ENCODE assay signal across 21 cellular contexts in genomic region chrX:1932231-1932630, GRCh38.
A peak's percentile ranks its signal among the peaks of the same experiment; 100 is the strongest.
DNase-seq lines count a peak whose midpoint lies in the region; FAIRE-seq and TF ChIP-seq lines count a peak whose summit lies in the region.
"Had no signal": no experiment of that assay in that cellular context is flagged by ENCODE, and none has a peak within 500 bp of the region (broad histone marks: within the 10 kb centered on the region; RNA-seq: fewer than 3 reads in every experiment).

No MANE protein-coding gene starts in this region.

- H3K4me3 ChIP-seq in choroid plexus epithelial cell (ENCODE audit: low read depth, low read length), result no peak overlapping the region
- no peak overlapping the region for H3K4me3 ChIP-seq in coronary artery
- H3K4me3 ChIP-seq in tibial nerve, result no peak overlapping the region
- H3K4me3 ChIP-seq: colonic mucosa, right lobe of liver had no signal

- no peaks in the 10 kb centered on the region for H3K27me3 ChIP-seq in tibial nerve
- H3K27me3 ChIP-seq: colonic mucosa, right lobe of liver had no signal

- no peak for TF ChIP-seq EP300 in tibial nerve (IDR thresholded peaks at IDR 0.05)

- FAIRE-seq in RCC 7860 (lab: Jason Lieb, UNC), result peak; percentile 59
- FAIRE-seq: endometrium, GM18507 had no signal

- no peaks in the 10 kb centered on the region for H3K4me1 ChIP-seq in tibial nerve
- H3K4me1 ChIP-seq: colonic mucosa, right lobe of liver had no signal

- WGBS in tibial nerve, 2 donors, result 54 to 61% methylated on average over 6 of the region's 6 CpGs

- TF ChIP-seq CTCF in choroid plexus epithelial cell (conservative IDR thresholded peaks at IDR 0.05; ENCODE audit: low read depth, low read length), result no peak
- TF ChIP-seq CTCF in coronary artery (IDR thresholded peaks at IDR 0.05), result no peak
- TF ChIP-seq CTCF in tibial nerve (IDR thresholded peaks at IDR 0.05), result no peak

- peak; percentile 95 for DNase-seq in EH (ENCODE audit: low read depth)
- peak; percentile 68 for DNase-seq in RCC 7860 (ENCODE audit: low spot score)
- DNase-seq in choroid plexus epithelial cell (ENCODE audit: low read depth), result peak; percentile 43
- DNase-seq in renal cortical epithelial cell (ENCODE audit: low read depth), result peak; percentile 23
- DNase-seq in medulla oblongata (ENCODE audit: extremely low spot score), result no peak
- no peak for DNase-seq in coronary artery (ENCODE audit: low spot score)
- no peak for DNase-seq in tibial nerve (ENCODE audit: low spot score in 2 of 2)
- DNase-seq: activated B cell treated with CpG ODN at 0.5 μM for 24 hours; activated CD4-positive, alpha-beta memory T cell treated with anti-CD3 and anti-CD28 coated beads for 36 hours; activated T-cell treated with anti-CD3 and anti-CD28 coated beads for 4 hours; colonic mucosa; immature natural killer cell; IMR-90; naive thymus-derived CD8-positive, alpha-beta T cell; NCI-H1417; NCI-H510A; right lobe of liver; RPMI8226; T1000 had no signal

- H3K36me3 ChIP-seq in tibial nerve, result no peaks in the 10 kb centered on the region
- H3K36me3 ChIP-seq: colonic mucosa, right lobe of liver had no signal

- no peak for TF ChIP-seq POLR2A in tibial nerve (IDR thresholded peaks at IDR 0.05)

- no peak overlapping the region for H3K27ac ChIP-seq in coronary artery
- no peak overlapping the region for H3K27ac ChIP-seq in tibial nerve
- H3K27ac ChIP-seq: colonic mucosa, right lobe of liver had no signal

- peaks cover 0 to 5% (median 0%) of the 10 kb centered on the region in 4 donors for H3K9me3 ChIP-seq in tibial nerve
- H3K9me3 ChIP-seq: colonic mucosa, right lobe of liver had no signal

Comparison
In these comparisons a context has a peak if more than half of its experiments do, and no peak if none do; other contexts are left out.
1. DNase-seq: peak in EH (single experiment), RCC 7860 (single experiment), choroid plexus epithelial cell (single experiment) and renal cortical epithelial cell (single experiment); none in medulla oblongata (single experiment), coronary artery (single experiment) and tibial nerve (0 of 2).